In the genomic region with DNA sequence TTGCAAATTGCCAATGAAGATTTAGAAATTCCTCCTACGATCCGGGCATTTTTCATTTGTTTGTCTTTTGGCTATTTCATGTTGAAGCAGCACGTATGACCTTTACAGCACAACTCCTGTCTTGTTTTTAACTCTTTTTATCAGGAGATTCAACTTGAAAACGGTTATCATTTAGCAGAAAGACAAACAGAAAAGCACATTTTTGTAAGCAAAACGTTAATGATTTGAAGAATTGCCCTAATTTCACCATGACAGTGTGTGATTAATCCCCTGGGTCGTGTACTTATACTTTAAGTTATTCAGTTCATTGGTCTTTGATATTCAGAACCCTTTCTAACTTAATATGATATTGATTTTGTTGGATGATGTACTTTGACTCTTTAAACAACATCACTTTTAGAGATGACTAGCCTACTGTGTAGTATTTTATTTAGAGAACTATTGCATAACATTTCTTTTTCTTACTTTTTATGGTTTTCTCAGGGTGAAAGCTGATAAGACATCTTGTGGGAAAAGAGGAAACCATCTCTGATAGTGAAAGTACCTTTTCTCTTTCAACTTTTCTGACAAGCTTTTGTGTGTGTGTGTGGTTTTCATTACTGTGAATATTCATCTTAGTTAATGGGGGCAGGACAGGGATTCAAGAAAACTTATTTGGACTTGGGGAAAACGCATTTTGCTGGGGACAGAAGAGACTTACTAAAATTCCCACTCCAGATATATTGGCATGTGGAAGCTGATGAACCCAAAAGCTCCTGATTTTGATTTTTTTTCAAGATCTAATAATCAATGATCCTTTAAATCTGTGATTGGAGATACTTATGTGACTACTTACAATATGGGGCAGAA, we compare ENCODE assay signal across 1 cellular context.
TF ChIP-seq lines count a peak whose summit lies in the region.

No MANE protein-coding gene starts in this region.

TF ChIP-seq in HEK293, 187 proteins besides CTCF, POLR2A, EP300 and RAD21 (continued from another document):
- TF ChIP-seq, protein P1, sequence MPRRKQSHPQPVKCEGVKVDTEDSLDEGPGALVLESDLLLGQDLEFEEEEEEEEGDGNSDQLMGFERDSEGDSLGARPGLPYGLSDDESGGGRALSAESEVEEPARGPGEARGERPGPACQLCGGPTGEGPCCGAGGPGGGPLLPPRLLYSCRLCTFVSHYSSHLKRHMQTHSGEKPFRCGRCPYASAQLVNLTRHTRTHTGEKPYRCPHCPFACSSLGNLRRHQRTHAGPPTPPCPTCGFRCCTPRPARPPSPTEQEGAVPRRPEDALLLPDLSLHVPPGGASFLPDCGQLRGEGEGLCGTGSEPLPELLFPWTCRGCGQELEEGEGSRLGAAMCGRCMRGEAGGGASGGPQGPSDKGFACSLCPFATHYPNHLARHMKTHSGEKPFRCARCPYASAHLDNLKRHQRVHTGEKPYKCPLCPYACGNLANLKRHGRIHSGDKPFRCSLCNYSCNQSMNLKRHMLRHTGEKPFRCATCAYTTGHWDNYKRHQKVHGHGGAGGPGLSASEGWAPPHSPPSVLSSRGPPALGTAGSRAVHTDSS (tag by site-specific recombination; IDR thresholded peaks at IDR 0.05): no peak
- TF ChIP-seq, protein P2, sequence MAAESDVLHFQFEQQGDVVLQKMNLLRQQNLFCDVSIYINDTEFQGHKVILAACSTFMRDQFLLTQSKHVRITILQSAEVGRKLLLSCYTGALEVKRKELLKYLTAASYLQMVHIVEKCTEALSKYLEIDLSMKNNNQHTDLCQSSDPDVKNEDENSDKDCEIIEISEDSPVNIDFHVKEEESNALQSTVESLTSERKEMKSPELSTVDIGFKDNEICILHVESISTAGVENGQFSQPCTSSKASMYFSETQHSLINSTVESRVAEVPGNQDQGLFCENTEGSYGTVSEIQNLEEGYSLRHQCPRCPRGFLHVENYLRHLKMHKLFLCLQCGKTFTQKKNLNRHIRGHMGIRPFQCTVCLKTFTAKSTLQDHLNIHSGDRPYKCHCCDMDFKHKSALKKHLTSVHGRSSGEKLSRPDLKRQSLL (tag by site-specific recombination; IDR thresholded peaks at IDR 0.05): no peak
- TF ChIP-seq ZNF664 (tag by site-specific recombination; IDR thresholded peaks at IDR 0.05): peak; percentile 66; the same call in 1 of the 2 replicates
- TF ChIP-seq GLI2 (tag by site-specific recombination; IDR thresholded peaks at IDR 0.05; ENCODE audit: borderline replicate concordance, low read depth): no peak
